ENCODE assay signal across 12 cellular contexts in the genomic region with DNA sequence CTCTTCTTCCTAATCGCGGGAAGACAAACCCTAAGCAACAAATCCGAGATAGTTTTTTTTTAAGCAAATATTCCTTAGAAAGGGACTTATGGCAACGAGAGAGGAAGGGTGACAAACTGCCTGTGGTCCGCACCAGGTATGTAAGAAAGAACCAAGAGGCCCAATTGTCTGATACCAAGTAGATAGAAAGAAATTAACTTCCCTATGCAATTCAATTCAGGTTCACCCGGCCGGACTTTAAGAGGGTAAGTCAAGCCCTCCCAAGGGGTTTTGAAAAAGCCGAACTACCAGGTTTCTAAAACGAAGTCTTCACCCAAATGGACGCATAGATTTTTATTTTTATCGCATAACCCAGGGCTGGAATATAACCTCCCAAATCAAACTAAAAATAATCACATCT. TPM values are rescaled to one million over a fixed set of nuclear protein-coding genes. Genes with fewer than 3 reads are reported as not detected.
A peak's percentile ranks its signal among the peaks of the same experiment; 100 is the strongest.
DNase-seq lines count a peak whose midpoint lies in the region; ATAC-seq, FAIRE-seq and TF ChIP-seq lines count a peak whose summit lies in the region.
"Had no signal": no experiment of that assay in that cellular context is flagged by ENCODE, and none has a peak within 500 bp of the region (broad histone marks: within the 10 kb centered on the region; RNA-seq: fewer than 3 reads in every experiment).

No MANE protein-coding gene starts in this region.

- H3K4me1 ChIP-seq in BE2C (peaks cover 5% of the 10 kb centered on the region), astrocyte (ENCODE audit: insufficient read depth, low read length) (peaks cover 11% of the 10 kb centered on the region), iPS-15b (ENCODE audit: control insufficient read depth, insufficient read depth, low read length) (peaks cover 14% of the 10 kb centered on the region), rectal smooth muscle tissue (ENCODE audit: control insufficient read depth, insufficient read depth, low read length) (peaks cover 11% of the 10 kb centered on the region), prostate gland (replicated peaks) (no peaks in the 10 kb centered on the region)
- H3K4me1 ChIP-seq: BLaER1 had no signal

- H3K27me3 ChIP-seq in BE2C (no peaks in the 10 kb centered on the region), astrocyte (ENCODE audit: insufficient read depth, low read length) (peaks cover 5% of the 10 kb centered on the region), iPS-15b (ENCODE audit: control insufficient read depth, insufficient read depth, low read length) (peaks cover 63% of the 10 kb centered on the region), rectal smooth muscle tissue (ENCODE audit: control insufficient read depth, insufficient read depth, low read length) (no peaks in the 10 kb centered on the region), prostate gland (replicated peaks; ENCODE audit: insufficient read depth) (no peaks in the 10 kb centered on the region)
- H3K27me3 ChIP-seq: BLaER1 had no signal

- no peaks in the 10 kb centered on the region for H3K9me3 ChIP-seq in BE2C
- H3K9me3 ChIP-seq in astrocyte (ENCODE audit: insufficient read depth, low read depth, low read length), result no peaks in the 10 kb centered on the region
- no peaks in the 10 kb centered on the region for H3K9me3 ChIP-seq in iPS-15b (ENCODE audit: control insufficient read depth, insufficient read depth, low read length)
- H3K9me3 ChIP-seq in prostate gland, result no peaks in the 10 kb centered on the region

- peaks cover 10% of the 10 kb centered on the region for H3K4me1 Mint-ChIP-seq in astrocyte (ENCODE audit: low read depth, unreplicated experiment)
- H3K4me1 Mint-ChIP-seq: activated naive CD8-positive, alpha-beta T cell treated with anti-CD3 and anti-CD28 coated beads for 36 hours had no signal

- peak overlapping the region; percentile 46 for H3K27ac ChIP-seq in astrocyte (ENCODE audit: low read depth, low read length)
- peak overlapping the region; percentile 93 for H3K27ac ChIP-seq in rectal smooth muscle tissue (ENCODE audit: low read depth, low read length)
- no peak overlapping the region for H3K27ac ChIP-seq in prostate gland
- H3K27ac ChIP-seq: BLaER1 had no signal

- H3K9ac ChIP-seq in astrocyte (ENCODE audit: low read length), result peak overlapping the region; percentile 76
- no peak overlapping the region for H3K9ac ChIP-seq in iPS-15b (ENCODE audit: low read depth, low read length)
- H3K9ac ChIP-seq in rectal smooth muscle tissue (ENCODE audit: low read length), result no peak overlapping the region
- H3K9ac ChIP-seq: BLaER1 had no signal

- peak overlapping the region; percentile 86 for H3K4me2 ChIP-seq in astrocyte (ENCODE audit: low read length)
- H3K4me2 ChIP-seq: BLaER1 had no signal

- H3K27ac Mint-ChIP-seq in astrocyte (ENCODE audit: unreplicated experiment), result peak overlapping the region; percentile 2
- H3K27ac Mint-ChIP-seq: activated naive CD8-positive, alpha-beta T cell treated with anti-CD3 and anti-CD28 coated beads for 36 hours had no signal

- peaks cover 11% of the 10 kb centered on the region for H3K79me2 ChIP-seq in astrocyte (ENCODE audit: insufficient read depth, low read length)

- no peak for ATAC-seq in GM18519 (IDR thresholded peaks at IDR 0.05; ENCODE audit: low FRiP score, unreplicated experiment)

- WGBS in prostate gland, result 78% methylated on average over 11 of the region's 11 CpGs

- H3K4me3 ChIP-seq in BE2C (ENCODE audit: low read depth, low read length) (peak overlapping the region; percentile 91), astrocyte (ENCODE audit: insufficient read depth, low read depth, low read length) (peak overlapping the region; percentile 66), iPS-15b (ENCODE audit: low read depth, low read length) (peak overlapping the region; percentile 59), rectal smooth muscle tissue (ENCODE audit: low read length) (peak overlapping the region; percentile 82), prostate gland (no peak overlapping the region)
- H3K4me3 ChIP-seq: BLaER1 had no signal

- no peaks in the 10 kb centered on the region for H3K9me3 Mint-ChIP-seq in astrocyte (ENCODE audit: unreplicated experiment)

- no peak for TF ChIP-seq CTCF in BE2C (IDR thresholded peaks at IDR 0.05; ENCODE audit: low read depth, low read length)
- TF ChIP-seq CTCF in astrocyte (IDR thresholded peaks at IDR 0.05; ENCODE audit: insufficient read depth, low read depth, low read length), result no peak
- TF ChIP-seq CTCF in prostate gland (IDR thresholded peaks at IDR 0.05), result no peak

- TF ChIP-seq POLR2A in prostate gland (IDR thresholded peaks at IDR 0.05), result no peak

- intact Hi-C loops in prostate gland (cut with DNase I), result no loop called here

- FAIRE-seq in astrocyte (lab: Jason Lieb, UNC), result no peak

- H3K36me3 Mint-ChIP-seq in astrocyte (ENCODE audit: low read depth, unreplicated experiment), result peaks cover 2% of the 10 kb centered on the region

- peaks cover 19% of the 10 kb centered on the region for H3K27me3 Mint-ChIP-seq in astrocyte (ENCODE audit: low read depth, unreplicated experiment)
- H3K27me3 Mint-ChIP-seq: activated naive CD8-positive, alpha-beta T cell treated with anti-CD3 and anti-CD28 coated beads for 36 hours had no signal

- DNase-seq in BE2C (no peak), astrocyte (ENCODE audit: low read depth) (no peak), SHP77 (lab: John Stamatoyannopoulos, UW) (no peak), NCI-H82 treated with DMSO at 0.1 percent for 48 hours (lab: John Stamatoyannopoulos, UW; ENCODE audit: unreplicated experiment) (no peak), prostate gland (ENCODE audit: low spot score) (no peak)
- DNase-seq: activated naive CD8-positive, alpha-beta T cell treated with anti-CD3 and anti-CD28 coated beads for 36 hours; NCI-H1105 treated with DMSO at 0.1 percent for 48 hours; NCI-H510A had no signal

- H3K36me3 ChIP-seq in BE2C (peaks cover 38% of the 10 kb centered on the region), astrocyte (ENCODE audit: insufficient read depth, low read length) (no peaks in the 10 kb centered on the region), iPS-15b (ENCODE audit: control insufficient read depth, insufficient read depth, low read length) (no peaks in the 10 kb centered on the region), rectal smooth muscle tissue (ENCODE audit: control insufficient read depth, insufficient read depth, low read length) (peaks cover 15% of the 10 kb centered on the region), prostate gland (no peaks in the 10 kb centered on the region)

- H2AFZ ChIP-seq in astrocyte (ENCODE audit: low read depth, low read length), result peak overlapping the region; percentile 79

- no peaks in the 10 kb centered on the region for H4K20me1 ChIP-seq in astrocyte (ENCODE audit: insufficient read depth, low read length)
- H4K20me1 ChIP-seq: BLaER1 had no signal

- peak overlapping the region; percentile 84 for H3K4me3 Mint-ChIP-seq in astrocyte (ENCODE audit: unreplicated experiment)
- H3K4me3 Mint-ChIP-seq: activated naive CD8-positive, alpha-beta T cell treated with anti-CD3 and anti-CD28 coated beads for 36 hours had no signal

RNA-seq across cellular contexts. Expression of a gene that starts 1.7 kb away (rescaled TPM):
- 167 TPM for polyA plus RNA-seq in BE2C (2012; ENCODE audit: insufficient read depth, insufficient read length, low read depth)
- total RNA-seq in astrocyte (1.9 TPM in 2 replicates), prostate gland (under 1 TPM in 1 of 2 donors, not detected in 1; 0.14 TPM)
- total RNA-seq: activated naive CD8-positive, alpha-beta T cell treated with anti-CD3 and anti-CD28 coated beads for 36 hours had no signal

Comparison
In these comparisons a context has a peak if more than half of its experiments do, and no peak if none do; other contexts are left out.
1. H3K4me3 ChIP-seq: peak in BE2C (single experiment), astrocyte (single experiment), iPS-15b (single experiment) and rectal smooth muscle tissue (single experiment); none in prostate gland (0 of 2).
2. H3K27ac ChIP-seq: peak in astrocyte (single experiment) and rectal smooth muscle tissue (single experiment); none in prostate gland (0 of 2).